ENCODE assay signal across 18 cellular contexts in genomic region chr1:154814106-154814505, GRCh38.
"Had no signal": no experiment of that assay in that cellular context is flagged by ENCODE, and none has a peak within 500 bp of the region (broad histone marks: within the 10 kb centered on the region; RNA-seq: fewer than 3 reads in every experiment).

No MANE protein-coding gene starts in this region.

- H3K27me3 ChIP-seq: body of pancreas, gastroesophageal sphincter, heart right ventricle, sigmoid colon had no signal

- H3K36me3 Mint-ChIP-seq: activated naive CD8-positive, alpha-beta T cell treated with anti-CD3 and anti-CD28 coated beads, Interleukin-2, amount 10 ng/mL, durations not matched to agents 7 days and 5 days; naive thymus-derived CD8-positive, alpha-beta T cell had no signal

- H3K9me3 Mint-ChIP-seq: activated B cell treated with CpG ODN at 0.5 μM for 24 hours; activated CD4-positive, alpha-beta T cell treated with anti-CD3 and anti-CD28 coated beads, Interleukin-2, amount 10 ng/mL, durations not matched to agents 24 days and 14 days; activated CD8-positive, alpha-beta T cell treated with anti-CD3 and anti-CD28 coated beads for 36 hours; activated naive CD8-positive, alpha-beta T cell treated with anti-CD3 and anti-CD28 coated beads, Interleukin-2, amount 10 ng/mL, durations not matched to agents 7 days and 5 days; activated T-helper 17 cell treated with anti-CD3 and anti-CD28 coated beads, Interleukin-2, amount 50 U/mL, for 72 hours; central memory CD8-positive, alpha-beta T cell; naive thymus-derived CD8-positive, alpha-beta T cell had no signal

- H3K36me3 ChIP-seq: gastroesophageal sphincter, heart right ventricle, sigmoid colon, tibial artery had no signal

- H3K4me3 ChIP-seq: body of pancreas, coronary artery, gastroesophageal sphincter, heart right ventricle, sigmoid colon, tibial artery had no signal

- ATAC-seq: activated CD8-positive, alpha-beta T cell treated with anti-CD3 and anti-CD28 coated beads for 36 hours; activated T-helper 17 cell treated with anti-CD3 and anti-CD28 coated beads, Interleukin-2, amount 50 U/mL, for 72 hours; naive thymus-derived CD8-positive, alpha-beta T cell had no signal

- H3K9me3 ChIP-seq: body of pancreas, gastroesophageal sphincter, heart right ventricle, sigmoid colon, tibial artery had no signal

- H3K27ac ChIP-seq: body of pancreas, coronary artery, parathyroid adenoma, tibial artery had no signal

- DNase-seq: activated B cell treated with CpG ODN at 0.5 μM for 24 hours; activated CD4-positive, alpha-beta T cell treated with anti-CD3 and anti-CD28 coated beads, Interleukin-2, amount 10 ng/mL, durations not matched to agents 24 days and 14 days; activated CD8-positive, alpha-beta T cell treated with anti-CD3 and anti-CD28 coated beads for 36 hours; activated naive CD4-positive, alpha-beta T cell treated with Interleukin-2 at 50 U/mL for 16 hours; activated naive CD8-positive, alpha-beta T cell treated with anti-CD3 and anti-CD28 coated beads, Interleukin-2, amount 10 ng/mL, durations not matched to agents 7 days and 5 days; activated T-cell treated with anti-CD3 and anti-CD28 coated beads, Interleukin-2, amount 50 U/mL, for 1 hour; kidney glomerular epithelial cell; naive thymus-derived CD8-positive, alpha-beta T cell; sigmoid colon; stimulated activated naive CD4-positive, alpha-beta T cell treated with Interleukin-2 at 50 U/mL for 16 hours; tibial artery had no signal

- H3K4me1 ChIP-seq: body of pancreas, parathyroid adenoma, tibial artery had no signal

- H3K27me3 Mint-ChIP-seq: activated B cell treated with CpG ODN at 0.5 μM for 24 hours; activated CD8-positive, alpha-beta T cell treated with anti-CD3 and anti-CD28 coated beads for 36 hours had no signal

- H3K4me3 Mint-ChIP-seq: activated B cell treated with CpG ODN at 0.5 μM for 24 hours; activated CD4-positive, alpha-beta T cell treated with anti-CD3 and anti-CD28 coated beads, Interleukin-2, amount 10 ng/mL, durations not matched to agents 24 days and 14 days; activated CD8-positive, alpha-beta T cell treated with anti-CD3 and anti-CD28 coated beads for 36 hours; activated naive CD8-positive, alpha-beta T cell treated with anti-CD3 and anti-CD28 coated beads, Interleukin-2, amount 10 ng/mL, durations not matched to agents 7 days and 5 days; activated T-helper 17 cell treated with anti-CD3 and anti-CD28 coated beads, Interleukin-2, amount 50 U/mL, for 72 hours; central memory CD8-positive, alpha-beta T cell; naive thymus-derived CD8-positive, alpha-beta T cell had no signal

- H3K27ac Mint-ChIP-seq: activated B cell treated with CpG ODN at 0.5 μM for 24 hours; activated CD4-positive, alpha-beta T cell treated with anti-CD3 and anti-CD28 coated beads, Interleukin-2, amount 10 ng/mL, durations not matched to agents 24 days and 14 days; activated CD8-positive, alpha-beta T cell treated with anti-CD3 and anti-CD28 coated beads for 36 hours; activated naive CD8-positive, alpha-beta T cell treated with anti-CD3 and anti-CD28 coated beads, Interleukin-2, amount 10 ng/mL, durations not matched to agents 7 days and 5 days; activated T-helper 17 cell treated with anti-CD3 and anti-CD28 coated beads, Interleukin-2, amount 50 U/mL, for 72 hours had no signal
